Comparison of ENCODE assay signal across 1 cellular context in the genomic region with DNA sequence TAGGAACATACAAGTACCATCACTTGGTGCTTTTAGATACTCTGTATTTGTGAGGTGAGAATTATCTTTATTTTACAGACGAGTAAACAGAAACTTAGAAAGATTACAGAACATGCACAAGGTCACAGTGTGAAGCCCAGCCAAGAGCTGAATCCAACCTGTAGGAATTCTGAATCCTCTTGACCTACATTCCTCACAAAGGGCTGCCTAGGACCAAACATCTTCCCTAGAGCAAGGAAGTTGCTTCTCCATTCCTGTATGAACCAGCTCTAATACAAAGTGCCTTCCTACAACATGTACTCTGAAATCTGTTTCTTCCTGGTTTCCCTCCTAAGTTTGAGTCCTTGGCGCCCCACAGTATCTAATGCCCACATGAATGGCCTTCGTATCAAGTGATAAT.
A peak's percentile ranks its signal among the peaks of the same experiment; 100 is the strongest.
TF ChIP-seq lines count a peak whose summit lies in the region.

No MANE protein-coding gene starts in this region.

TF ChIP-seq in H1, 55 proteins besides CTCF, POLR2A, EP300 and RAD21:
- 0 out of 2 replicates have a peak, but pooled peaks have one; percentile 11 for TF ChIP-seq SP1 (IDR thresholded peaks at IDR 0.05; ENCODE audit: low read depth, low read length)
- TF ChIP-seq ATF3 (IDR thresholded peaks at IDR 0.05; ENCODE audit: insufficient read depth, low read depth, low read length): no peak
- no peak for TF ChIP-seq GABPA (IDR thresholded peaks at IDR 0.05; ENCODE audit: borderline replicate concordance, insufficient read depth, low read length)
- no peak for TF ChIP-seq RNF2 (IDR thresholded peaks at IDR 0.05; ENCODE audit: borderline replicate concordance, low read depth, low read length, missing control alignments, poor library complexity, severe bottlenecking)
- TF ChIP-seq HDAC6 (IDR thresholded peaks at IDR 0.05; ENCODE audit: low read depth, low read length): no peak
- TF ChIP-seq GTF2F1 (IDR thresholded peaks at IDR 0.05; ENCODE audit: borderline replicate concordance, low read depth, low read length): no peak
- no peak for TF ChIP-seq E2F6 (IDR thresholded peaks at IDR 0.05)
- TF ChIP-seq BRCA1 (IDR thresholded peaks at IDR 0.05; ENCODE audit: low read depth, low read length): no peak
- TF ChIP-seq POLR2AphosphoS5 (IDR thresholded peaks at IDR 0.05; ENCODE audit: low read depth, low read length): peak; percentile 40; the same call in 1 of the 2 replicates
- TF ChIP-seq TEAD4 (IDR thresholded peaks at IDR 0.05; ENCODE audit: low read depth, low read length): peak; percentile 57; the same call in 1 of the 2 replicates
